Comparison of ENCODE assay signal across 8 cellular contexts in the genomic region with DNA sequence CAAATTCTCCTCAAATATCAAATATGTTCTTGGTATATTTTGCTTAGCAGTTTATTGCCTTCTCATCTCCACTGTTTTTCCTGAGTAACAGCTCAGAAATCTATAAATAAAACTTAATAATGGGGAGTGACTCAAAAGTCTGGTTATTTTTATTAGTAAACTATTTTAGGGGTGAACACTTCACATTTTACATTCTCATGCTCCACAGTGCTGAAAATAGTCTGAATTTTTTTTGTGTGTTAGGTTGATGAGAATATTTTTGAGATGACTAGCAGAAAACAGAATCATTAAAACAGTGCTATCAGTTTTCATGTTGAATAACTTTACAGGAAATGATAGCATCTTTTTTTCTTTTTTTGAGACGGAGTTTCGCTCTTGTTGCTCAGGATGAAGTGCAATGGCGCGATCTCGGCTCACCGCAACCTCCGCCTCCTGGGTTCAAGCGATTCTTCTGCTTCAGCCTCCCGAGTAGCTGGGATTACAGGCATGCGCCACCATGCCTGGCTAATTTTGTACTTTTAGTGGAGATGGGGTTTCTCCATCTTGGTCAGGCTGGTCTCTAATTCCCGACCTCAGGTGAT.
A peak's percentile ranks its signal among the peaks of the same experiment; 100 is the strongest.
DNase-seq lines count a peak whose midpoint lies in the region; ATAC-seq, FAIRE-seq and TF ChIP-seq lines count a peak whose summit lies in the region.
"Not testable (repeated sequence)": the region's sequence is repeated elsewhere in the genome, so short reads cannot be mapped to it uniquely, and the experiment has no call there.

No MANE protein-coding gene starts in this region.

- TF ChIP-seq EP300 in A549 (IDR thresholded peaks at IDR 0.05) = not testable (repeated sequence)

- H3K4me1 ChIP-seq in A549 (peaks cover 79% of the 10 kb centered on the region), IMR-90 (ENCODE audit: control insufficient read depth, insufficient read depth, low read length) (peaks cover 31% of the 10 kb centered on the region)

- not testable (repeated sequence) for DNase-seq in A549 (ENCODE audit: low read depth in 1 of 2, low spot score in 1 of 2)
- peak; percentile 85 for DNase-seq in EL
- peak; percentile 81 for DNase-seq in IMR-90
- peak; percentile 67 for DNase-seq in activated effector memory CD4-positive, alpha-beta T cell treated with anti-CD3 and anti-CD28 coated beads, Interleukin-2, amount 50 U/mL, for 16 hours
- peak; percentile 71 for DNase-seq in fibroblast of gingiva (ENCODE audit: low read depth)
- DNase-seq in myocyte (ENCODE audit: low read depth) = peak; percentile 63
- peak; percentile 13 to 23 for DNase-seq in stimulated activated CD4-positive, alpha-beta T cell treated with anti-CD3 and anti-CD28 coated beads, Interleukin-2, amount 100 ng/mL, for 24 hours

- dilution Hi-C loops in IMR-90 (cut with HindIII; ENCODE audit: low sequenced_read_pairs, unreplicated experiment) = not testable (repeated sequence)

- not testable (repeated sequence) for ATAC-seq in A549
- peak; percentile 43 for ATAC-seq in IMR-90 (ENCODE audit: low read depth)

- POLR2A ChIA-PET in A549 (lab: Yijun Ruan, JAX) (interaction anchor here (1.6 kb wide), 1 partner anchor 216 kb away, joined by 6 read pairs; the partner anchor contains the start of gene ZFAND5), IMR-90 (lab: Charles Lee; ENCODE audit: unreplicated experiment) (interaction anchor here (0.6 to 1.8 kb wide), 3 partner anchors 216 to 223 kb away, joined by 3 to 5 read pairs (median 4); partner anchors contain the start of gene ZFAND5)

- H3K14ac ChIP-seq in IMR-90 (replicated peaks; ENCODE audit: low read depth, low read length) = peak overlapping the region; percentile 67

- H3K18ac ChIP-seq in IMR-90 (ENCODE audit: low read depth, low read length) = peak overlapping the region; percentile 91

- not testable (repeated sequence) for H3K36me3 ChIP-seq in IMR-90 (ENCODE audit: control insufficient read depth, insufficient read depth, low read length)

- peak overlapping the region; percentile 71; the same call in 1 of the 2 replicates for H4K5ac ChIP-seq in IMR-90 (ENCODE audit: low read depth, low read length)

- H4K91ac ChIP-seq in IMR-90 (ENCODE audit: insufficient read depth, low read depth, low read length) = peak overlapping the region; percentile 64

- 0 out of 2 replicates have a peak overlapping the region, but pooled peaks have one; percentile 56 for H2AK5ac ChIP-seq in IMR-90 (ENCODE audit: low read depth, low read length)

- not testable (repeated sequence) for H3K9ac ChIP-seq in IMR-90 (ENCODE audit: low read depth, low read length)

- peak overlapping the region; percentile 78 for H2BK120ac ChIP-seq in IMR-90 (ENCODE audit: low read depth, low read length)

- not testable (repeated sequence) for H3K27me3 ChIP-seq in IMR-90 (ENCODE audit: control insufficient read depth, insufficient read depth, low read length)

- TF ChIP-seq CTCF in A549 (IDR thresholded peaks at IDR 0.05); IMR-90 (conservative IDR thresholded peaks at IDR 0.05; ENCODE audit: low read depth, low read length); VCaP (conservative IDR thresholded peaks at IDR 0.05): not testable (repeated sequence)

- FAIRE-seq in A549 (lab: Jason Lieb, UNC) = not testable (repeated sequence)

- peak overlapping the region; percentile 39; the same call in 1 of the 3 replicates for H2BK15ac ChIP-seq in IMR-90 (ENCODE audit: low read depth, low read length)

- WGBS in A549 (ENCODE audit: missing lambda C conversion rate) = 88% methylated on average over 11 of the region's 11 CpGs
- WGBS in IMR-90 (ENCODE audit: extremely low coverage in 2 of 2, insufficient read length in 1 of 2), 2 experiments = no CpG with 5 or more reads among the region's 11 CpGs

- not testable (repeated sequence) for H3K9me3 ChIP-seq in A549; IMR-90 (ENCODE audit: control insufficient read depth, insufficient read depth, low read length)

- CTCF ChIA-PET in A549 (lab: Yijun Ruan, JAX) = interaction anchor here (1.6 kb wide), 1 partner anchor 10 kb away, joined by 7 read pairs; no protein-coding TSS in a partner anchor
- CTCF ChIA-PET in IMR-90 (lab: Yijun Ruan, JAX) = interaction anchor here (0.5 to 0.6 kb wide), 2 partner anchors 47 to 198 kb away, joined by 3 read pairs; no protein-coding TSS in a partner anchor

- in situ Hi-C loops in IMR-90 (cut with MboI; ENCODE audit: low sequenced_read_pairs) = not testable (repeated sequence)

- H2BK5ac ChIP-seq in IMR-90 (ENCODE audit: low read depth, low read length, poor library complexity, severe bottlenecking) = peak overlapping the region; percentile 94

- intact Hi-C loops in IMR-90 (cut with micrococcal nuclease) = loop anchor here (1.0 kb wide), 1 partner anchor 27 kb away; no protein-coding TSS in a partner anchor

- peak overlapping the region; percentile 80 for H2BK20ac ChIP-seq in IMR-90 (ENCODE audit: low read depth, low read length)

- not testable (repeated sequence) for H4K20me1 ChIP-seq in IMR-90 (ENCODE audit: insufficient read depth, low read length)

- peaks cover 14% of the 10 kb centered on the region for H3K9me1 ChIP-seq in IMR-90 (ENCODE audit: insufficient read depth, low read length)

- H3K4me3 ChIP-seq in A549; IMR-90 (ENCODE audit: insufficient read depth, low read depth, low read length): not testable (repeated sequence)

- H2AFZ ChIP-seq in IMR-90 (replicated peaks; ENCODE audit: low read length, poor library complexity) = not testable (repeated sequence)

- BruUV-seq in IMR-90 (replicated peaks; lab: Mats Ljungman, UMichigan) = not testable (repeated sequence)

- H2AK9ac ChIP-seq in IMR-90 (replicated peaks; ENCODE audit: low read depth, low read length, poor library complexity) = not testable (repeated sequence)

- peak overlapping the region in 1 of 2 experiments; percentile 66; a peak in 2 of 4 replicates for H4K8ac ChIP-seq in IMR-90 (ENCODE audit: low read depth in 2 of 2, low read length in 2 of 2)

- peak overlapping the region; percentile 81 for H3K4ac ChIP-seq in IMR-90 (ENCODE audit: low read depth, low read length)

- peak overlapping the region; percentile 49 to 72 for H3K27ac ChIP-seq in A549
- H3K27ac ChIP-seq in IMR-90 (ENCODE audit: insufficient read depth, low read length) = peak overlapping the region; percentile 77
- peak overlapping the region; percentile 100 for H3K27ac ChIP-seq in VCaP

- not testable (repeated sequence) for H3K56ac ChIP-seq in IMR-90 (ENCODE audit: extremely low read depth, insufficient read depth, low read length)

- H3K4me2 ChIP-seq in A549 = peak overlapping the region; percentile 67
- peak overlapping the region; percentile 47; the same call in 1 of the 2 replicates for H3K4me2 ChIP-seq in IMR-90 (ENCODE audit: low read depth, low read length)

- not testable (repeated sequence) for TF ChIP-seq POLR2A in A549 (IDR thresholded peaks at IDR 0.05; ENCODE audit: low read length); IMR-90 (IDR thresholded peaks at IDR 0.05; ENCODE audit: low read depth, low read length)

- H3K79me1 ChIP-seq in IMR-90 (ENCODE audit: low read depth in 1 of 2, low read length in 2 of 2) = peaks cover 0 to 28% of the 10 kb centered on the region in 2 experiments; a peak in 2 of 4 replicates

- H3K23ac ChIP-seq in IMR-90 (ENCODE audit: low read depth, low read length) = peak overlapping the region; percentile 54; the same call in 1 of the 2 replicates

- not testable (repeated sequence) for TF ChIP-seq RAD21 in A549 (conservative IDR thresholded peaks at IDR 0.05 in 1 of 2, IDR thresholded peaks at IDR 0.05 in 1 of 2); IMR-90 (IDR thresholded peaks at IDR 0.05; ENCODE audit: low read length)

TF ChIP-seq in A549, 52 proteins besides CTCF, POLR2A, EP300 and RAD21:
- not testable (repeated sequence) for TF ChIP-seq FOSL2 (IDR thresholded peaks at IDR 0.05)
- TF ChIP-seq FOSL2 (CRISPR knock-in tag; IDR thresholded peaks at IDR 0.05) = peak; percentile 46; the same call in 1 of the 2 replicates
TF ChIP-seq in A549: peak in this region for 1; not testable (repeated sequence) for 51.
